ENCODE assay signal across 10 cellular contexts in the genomic region with DNA sequence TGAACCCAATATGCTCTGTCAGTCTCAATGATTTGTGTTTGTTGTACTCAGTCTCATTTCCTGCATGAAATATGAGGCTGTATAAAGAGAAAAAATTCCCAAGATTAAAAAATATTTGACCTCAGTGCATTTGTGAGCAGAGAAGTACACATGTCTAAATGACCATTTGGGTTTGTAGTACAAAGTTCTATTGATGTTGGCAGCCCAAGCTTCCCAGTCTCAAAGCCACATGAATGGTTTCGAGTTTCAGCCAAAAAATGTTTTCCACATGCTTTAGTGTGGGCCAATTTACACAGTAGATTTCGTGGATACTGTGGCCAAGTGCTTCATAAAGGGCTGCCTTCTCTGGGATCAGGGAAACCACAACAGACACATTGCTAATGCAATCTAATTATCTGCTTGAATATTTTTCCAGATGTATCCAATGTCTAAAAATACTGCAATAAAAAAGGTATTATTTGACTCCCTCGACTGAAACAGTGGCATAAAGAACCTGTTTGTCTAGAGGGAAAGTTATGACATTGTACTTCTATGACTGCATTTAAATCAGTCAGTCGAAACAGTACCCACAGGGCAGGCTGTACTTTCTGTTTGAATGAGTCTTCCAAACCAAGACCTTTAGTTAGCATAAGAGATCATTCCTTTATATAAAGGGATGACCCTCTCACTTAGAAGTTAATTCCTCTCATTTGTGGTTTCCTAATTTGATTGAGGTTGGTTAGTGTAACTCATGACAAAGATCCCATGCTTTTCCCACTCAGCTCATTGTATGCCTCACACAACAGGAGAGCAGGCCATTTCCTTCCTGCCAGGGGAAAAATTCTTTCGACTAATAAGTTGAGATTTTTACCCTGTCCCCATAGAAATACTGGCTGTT.
DNase-seq lines count a peak whose midpoint lies in the region; ATAC-seq, FAIRE-seq and TF ChIP-seq lines count a peak whose summit lies in the region.
"Had no signal": no experiment of that assay in that cellular context is flagged by ENCODE, and none has a peak within 500 bp of the region (broad histone marks: within the 10 kb centered on the region; RNA-seq: fewer than 3 reads in every experiment).

No MANE protein-coding gene starts in this region.

- no peak overlapping the region for H3K4me3 Mint-ChIP-seq in stimulated activated memory B cell treated with anti-CD40 and anti-IgM and Interleukin-4, amounts not matched to agents 10 μg/mL and 1 μg/mL and 100 μg/mL, for 72 hours

- H2AFZ ChIP-seq in keratinocyte (ENCODE audit: control insufficient read depth, low read length), result peak overlapping the region; percentile 47

- in situ Hi-C loops in astrocyte of the spinal cord (cut with HindIII; ENCODE audit: low sequenced_read_pairs), result no loop called here

- H4K20me1 ChIP-seq in keratinocyte (ENCODE audit: control insufficient read depth, extremely low read depth, insufficient read depth, low read length), result no peaks in the 10 kb centered on the region

- no peaks in the 10 kb centered on the region for H3K36me3 Mint-ChIP-seq in stimulated activated memory B cell treated with anti-CD40 and anti-IgM and Interleukin-4, amounts not matched to agents 10 μg/mL and 1 μg/mL and 100 μg/mL, for 72 hours

- no peak for TF ChIP-seq RAD21 in Ishikawa (IDR thresholded peaks at IDR 0.05; ENCODE audit: low read depth)

- H3K9me3 Mint-ChIP-seq in stimulated activated memory B cell treated with anti-CD40 and anti-IgM and Interleukin-4, amounts not matched to agents 10 μg/mL and 1 μg/mL and 100 μg/mL, for 72 hours, result no peaks in the 10 kb centered on the region

- H3K27me3 Mint-ChIP-seq in stimulated activated memory B cell treated with anti-CD40 and anti-IgM and Interleukin-4, amounts not matched to agents 10 μg/mL and 1 μg/mL and 100 μg/mL, for 72 hours, result no peaks in the 10 kb centered on the region

- FAIRE-seq in keratinocyte (lab: Jason Lieb, UNC), result peak; percentile 5

- H3K4me2 ChIP-seq in keratinocyte (ENCODE audit: control insufficient read depth, extremely low read depth, insufficient read depth, low read depth, low read length), result peak overlapping the region; percentile 84

- H3K79me2 ChIP-seq in keratinocyte (ENCODE audit: control insufficient read depth, insufficient read depth, low read length), result no peaks in the 10 kb centered on the region

- H3K36me3 ChIP-seq in keratinocyte (ENCODE audit: control insufficient read depth in 2 of 2, extremely low read depth in 1 of 2, insufficient read depth in 2 of 2, low read length in 2 of 2), result no peaks in the 10 kb centered on the region
- no peaks in the 10 kb centered on the region for H3K36me3 ChIP-seq in subcutaneous abdominal adipose tissue (ENCODE audit: control insufficient read depth in 5 of 5, insufficient read depth in 5 of 5, low read length in 5 of 5)

- no peaks in the 10 kb centered on the region for H3K27me3 ChIP-seq in keratinocyte (ENCODE audit: control insufficient read depth, extremely low read depth, insufficient read depth, low read length)
- no peaks in the 10 kb centered on the region for H3K27me3 ChIP-seq in subcutaneous abdominal adipose tissue (ENCODE audit: control insufficient read depth in 5 of 5, insufficient read depth in 4 of 5, low read length in 5 of 5)

- H3K9me3 ChIP-seq in keratinocyte (ENCODE audit: control insufficient read depth, low read depth, low read length) (no peaks in the 10 kb centered on the region), subcutaneous abdominal adipose tissue (ENCODE audit: control insufficient read depth in 5 of 5, low read length in 5 of 5) (no peaks in the 10 kb centered on the region)

- DNase-seq in astrocyte of the spinal cord (ENCODE audit: low read depth, low spot score) (peak; percentile 98), keratinocyte (ENCODE audit: low read depth, low spot score) (peak; percentile 4), NCI-H1436 (lab: John Stamatoyannopoulos, UW) (no peak), NCI-H2227 treated with DMSO at 0.1 percent for 48 hours (lab: John Stamatoyannopoulos, UW) (no peak)
- DNase-seq in effector CD4-positive, alpha-beta T cell, result no peak
- DNase-seq: effector CD8-positive, alpha-beta T cell had no signal

- H3K4me1 Mint-ChIP-seq in stimulated activated memory B cell treated with anti-CD40 and anti-IgM and Interleukin-4, amounts not matched to agents 10 μg/mL and 1 μg/mL and 100 μg/mL, for 72 hours, result peaks cover 6% of the 10 kb centered on the region

- peaks cover 24% of the 10 kb centered on the region for H3K4me1 ChIP-seq in keratinocyte (ENCODE audit: control insufficient read depth, extremely low read depth, insufficient read depth, low read length)
- peaks cover 3 to 32% (median 30%) of the 10 kb centered on the region in 5 donors for H3K4me1 ChIP-seq in subcutaneous abdominal adipose tissue (ENCODE audit: control insufficient read depth in 5 of 5, insufficient read depth in 5 of 5, low read length in 5 of 5)

- H3K9ac ChIP-seq in keratinocyte (ENCODE audit: control insufficient read depth, extremely low read depth, insufficient read depth, low read length) (peak overlapping the region; percentile 35), subcutaneous abdominal adipose tissue (ENCODE audit: low read length in 5 of 5) (no peak overlapping the region)

- no peaks in the 10 kb centered on the region for H3K9me1 ChIP-seq in keratinocyte (ENCODE audit: control insufficient read depth, extremely low read depth, insufficient read depth, low read length)

- ATAC-seq in stimulated activated memory B cell treated with anti-CD40 and anti-IgM and Interleukin-4, amounts not matched to agents 10 μg/mL and 1 μg/mL and 100 μg/mL, for 72 hours, result no peak

- TF ChIP-seq EP300 in Ishikawa (IDR thresholded peaks at IDR 0.05; ENCODE audit: borderline replicate concordance), result no peak

- TF ChIP-seq CTCF in astrocyte of the spinal cord (IDR thresholded peaks at IDR 0.05; ENCODE audit: low read depth, low read length) (no peak), keratinocyte (optimal IDR thresholded peaks at IDR 0.05 in 1 of 3, IDR thresholded peaks at IDR 0.05 in 1 of 3, conservative IDR thresholded peaks at IDR 0.05 in 1 of 3; ENCODE audit: extremely low read depth in 1 of 3, insufficient read depth in 2 of 3, low read length in 3 of 3) (no peak)

- H3K4me3 ChIP-seq in astrocyte of the spinal cord (ENCODE audit: low read depth, low read length) (no peak overlapping the region), keratinocyte (ENCODE audit: control insufficient read depth in 2 of 3, extremely low read depth in 1 of 3, insufficient read depth in 2 of 3, low read depth in 1 of 3, low read length in 3 of 3) (peak overlapping the region in 2 of 3 experiments; percentile 47 to 59), subcutaneous abdominal adipose tissue (ENCODE audit: low read depth in 1 of 5, low read length in 5 of 5) (no peak overlapping the region)

- dilution Hi-C loops in keratinocyte (cut with MboI; ENCODE audit: extremely low pct_ligation_motif_present, low sequenced_read_pairs), result no loop called here

- no peak overlapping the region for H3K27ac Mint-ChIP-seq in stimulated activated memory B cell treated with anti-CD40 and anti-IgM and Interleukin-4, amounts not matched to agents 10 μg/mL and 1 μg/mL and 100 μg/mL, for 72 hours

- H3K27ac ChIP-seq in keratinocyte (ENCODE audit: control insufficient read depth, insufficient read depth, low read length) (peak overlapping the region; percentile 80), subcutaneous abdominal adipose tissue (ENCODE audit: low read depth, low read length) (peak overlapping the region; percentile 69)
- H3K27ac ChIP-seq: HL-60 had no signal

TF ChIP-seq in Ishikawa, 13 proteins besides CTCF, POLR2A, EP300 and RAD21 (continues in another document):
- TF ChIP-seq, protein P1, sequence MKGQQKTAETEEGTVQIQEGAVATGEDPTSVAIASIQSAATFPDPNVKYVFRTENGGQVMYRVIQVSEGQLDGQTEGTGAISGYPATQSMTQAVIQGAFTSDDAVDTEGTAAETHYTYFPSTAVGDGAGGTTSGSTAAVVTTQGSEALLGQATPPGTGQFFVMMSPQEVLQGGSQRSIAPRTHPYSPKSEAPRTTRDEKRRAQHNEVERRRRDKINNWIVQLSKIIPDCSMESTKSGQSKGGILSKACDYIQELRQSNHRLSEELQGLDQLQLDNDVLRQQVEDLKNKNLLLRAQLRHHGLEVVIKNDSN (IDR thresholded peaks at IDR 0.05), result no peak
- TF ChIP-seq EGR1 (IDR thresholded peaks at IDR 0.05) (no peak), TEAD4 (IDR thresholded peaks at IDR 0.05) (peak; percentile 27; the same call in 1 of the 2 replicates), CREB1 (IDR thresholded peaks at IDR 0.05; ENCODE audit: low read depth) (no peak), TAF1 (IDR thresholded peaks at IDR 0.05; ENCODE audit: low read depth) (no peak), MAX (IDR thresholded peaks at IDR 0.05) (no peak), NFIC (IDR thresholded peaks at IDR 0.05) (peak; percentile 44; the same call in 1 of the 2 replicates), FOXM1 (IDR thresholded peaks at IDR 0.05; ENCODE audit: borderline replicate concordance, low read depth) (no peak), YY1 (IDR thresholded peaks at IDR 0.05; ENCODE audit: low read depth) (no peak), TCF12 (IDR thresholded peaks at IDR 0.05; ENCODE audit: low read depth) (peak; percentile 32; the same call in 1 of the 2 replicates)

Comparison
In these comparisons a context has a peak if more than half of its experiments do, and no peak if none do; other contexts are left out.
1. DNase-seq: peak in astrocyte of the spinal cord (single experiment) and keratinocyte (single experiment); none in NCI-H1436 (single experiment), effector CD4-positive, alpha-beta T cell (single experiment) and NCI-H2227 treated with DMSO at 0.1 percent for 48 hours (single experiment).
2. H3K4me3 ChIP-seq: peak in keratinocyte (2 of 3); none in astrocyte of the spinal cord (single experiment) and subcutaneous abdominal adipose tissue (0 of 5).